26 cellular contexts compared by ENCODE assay signal in the genomic region with DNA sequence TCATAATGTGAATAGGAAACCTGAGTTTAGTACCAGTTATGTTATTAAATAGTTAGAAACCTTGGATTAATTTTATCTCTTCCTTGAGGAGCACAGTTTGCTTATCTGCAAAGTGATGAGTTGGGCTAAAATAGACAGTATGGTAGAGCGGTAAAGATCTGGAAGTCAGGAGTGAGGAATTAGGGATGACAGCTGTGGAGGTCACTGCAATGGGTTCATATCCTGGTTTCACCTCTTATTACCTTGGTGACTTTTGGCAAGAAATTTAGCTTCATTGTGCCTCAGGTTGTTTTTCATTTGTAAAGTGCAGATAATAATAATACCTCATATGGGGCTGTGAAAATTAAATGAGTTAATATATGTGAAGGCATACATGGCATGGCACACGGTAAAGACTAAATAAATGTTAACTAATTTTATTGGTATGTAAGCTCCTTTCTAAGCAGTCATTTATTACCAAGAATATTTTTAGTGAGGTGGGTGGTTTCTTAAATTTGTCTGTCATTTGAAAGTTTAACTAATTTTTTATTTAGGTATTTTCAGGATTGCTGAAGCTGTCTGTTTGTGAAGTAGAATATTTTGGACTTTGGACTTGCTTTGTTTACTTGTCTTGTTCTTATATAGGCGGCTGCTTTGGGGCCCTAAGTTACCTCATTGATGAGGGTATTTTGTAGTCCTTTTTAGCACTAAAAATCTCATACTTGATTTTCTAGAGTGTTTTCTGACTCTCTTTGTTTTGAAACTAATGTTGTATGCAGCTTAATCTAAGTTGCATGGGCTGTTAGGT. TPM values are rescaled to one million over a fixed set of nuclear protein-coding genes. Genes with fewer than 3 reads are reported as not detected.
DNase-seq lines count a peak whose midpoint lies in the region; ATAC-seq and TF ChIP-seq lines count a peak whose summit lies in the region.
"Had no signal": no experiment of that assay in that cellular context is flagged by ENCODE, and none has a peak within 500 bp of the region (broad histone marks: within the 10 kb centered on the region; RNA-seq: fewer than 3 reads in every experiment).

No MANE protein-coding gene starts in this region.

- WGBS in hepatocyte (ENCODE audit: low lambda C conversion rate, missing lambda C conversion rate), result 66% methylated on average over 3 of the region's 3 CpGs
- WGBS in adrenal gland, 4 donors, result 79 to 88% (median 80%) methylated on average over 3 of the region's 3 CpGs

- H3K9me2 ChIP-seq in Karpas-422 (replicated peaks; ENCODE audit: insufficient read depth, low read length) (no peaks in the 10 kb centered on the region), hepatocyte (replicated peaks; ENCODE audit: insufficient read depth) (no peaks in the 10 kb centered on the region)

- no peak overlapping the region for H3K9ac ChIP-seq in BLaER1 treated with 17β-estradiol and CSF1 and Interleukin-3, amounts not matched to agents 10 nM and 100 nM
- H3K9ac ChIP-seq in Karpas-422 (ENCODE audit: low read length), result no peak overlapping the region

- H3K27ac Mint-ChIP-seq in naive thymus-derived CD8-positive, alpha-beta T cell, result peak overlapping the region in 8 of 10 donors; percentile 0 to 84 (median 46)
- H3K27ac Mint-ChIP-seq: activated CD8-positive, alpha-beta T cell treated with anti-CD3 and anti-CD28 coated beads, Interleukin-2, amount 10 ng/mL, durations not matched to agents 7 days and 5 days had no signal

- H3K9me3 ChIP-seq in BLaER1 treated with 17β-estradiol and CSF1 and Interleukin-3, amounts not matched to agents 10 nM and 100 nM (replicated peaks in 1 of 11), result no peaks in the 10 kb centered on the region
- H3K9me3 ChIP-seq in Karpas-422 (ENCODE audit: low read length), result no peaks in the 10 kb centered on the region
- H3K9me3 ChIP-seq in hepatocyte (ENCODE audit: low read depth), result no peaks in the 10 kb centered on the region
- no peaks in the 10 kb centered on the region for H3K9me3 ChIP-seq in adrenal gland (replicated peaks in 1 of 3)
- H3K9me3 ChIP-seq: gastroesophageal sphincter, tibial artery had no signal

- H3K4me3 Mint-ChIP-seq in naive thymus-derived CD8-positive, alpha-beta T cell, result no peak overlapping the region
- H3K4me3 Mint-ChIP-seq: activated CD8-positive, alpha-beta T cell treated with anti-CD3 and anti-CD28 coated beads, Interleukin-2, amount 10 ng/mL, durations not matched to agents 7 days and 5 days; activated naive CD4-positive, alpha-beta T cell treated with anti-CD3 and anti-CD28 coated beads, Interleukin-2, amount 50 U/mL, for 24 hours; H9 had no signal

- peaks cover 0 to 2% (median 0%) of the 10 kb centered on the region in 3 donors for H3K36me3 Mint-ChIP-seq in naive thymus-derived CD8-positive, alpha-beta T cell

- no peak overlapping the region for H3K4me3 ChIP-seq in BLaER1 treated with 17β-estradiol and CSF1 and Interleukin-3, amounts not matched to agents 10 nM and 100 nM
- no peak overlapping the region for H3K4me3 ChIP-seq in Karpas-422 (ENCODE audit: low read length)
- H3K4me3 ChIP-seq in hepatocyte, result no peak overlapping the region
- no peak overlapping the region for H3K4me3 ChIP-seq in adrenal gland
- H3K4me3 ChIP-seq: gastroesophageal sphincter, tibial artery had no signal

- H3K4me1 Mint-ChIP-seq in naive thymus-derived CD8-positive, alpha-beta T cell, result peaks cover 17 to 57% (median 43%) of the 10 kb centered on the region in 4 donors

- no peak for DNase-seq in Karpas-422
- peak; percentile 19 for DNase-seq in hepatocyte (ENCODE audit: low spot score)
- no peak for DNase-seq in naive thymus-derived CD8-positive, alpha-beta T cell
- DNase-seq in adrenal gland, result no peak
- DNase-seq in cortex of kidney (lab: John Stamatoyannopoulos, UW), result no peak
- no peak for DNase-seq in Ammon's horn (ENCODE audit: low spot score)
- DNase-seq in NCI-H524 (lab: John Stamatoyannopoulos, UW), result no peak
- DNase-seq: activated CD4-positive, alpha-beta T cell treated with anti-CD3 and anti-CD28 coated beads for 4 hours; activated CD8-positive, alpha-beta T cell treated with anti-CD3 and anti-CD28 coated beads, Interleukin-2, amount 10 ng/mL, durations not matched to agents 7 days and 5 days; anterior cingulate cortex; C1 segment of cervical spinal cord; H9; mammary epithelial cell; NCI-H1048; NCI-H2107; NCI-H774; posterior cingulate gyrus; right cardiac atrium; SIG-M5; stimulated activated CD4-positive, alpha-beta T cell treated with anti-CD3 and anti-CD28 coated beads, Interleukin-2, amount 100 ng/mL, for 48 hours; T-helper 9 cell; tibial artery had no signal

- H3K27ac ChIP-seq in BLaER1 treated with 17β-estradiol and CSF1 and Interleukin-3, amounts not matched to agents 10 nM and 100 nM, result no peak overlapping the region; a peak in 1 of 22 replicates
- peak overlapping the region; percentile 6; the same call in 1 of the 2 replicates for H3K27ac ChIP-seq in Karpas-422 (ENCODE audit: low read length)
- no peak overlapping the region for H3K27ac ChIP-seq in hepatocyte
- no peak overlapping the region for H3K27ac ChIP-seq in adrenal gland
- H3K27ac ChIP-seq: gastroesophageal sphincter, tibial artery, VCaP had no signal

- H3K79me2 ChIP-seq in Karpas-422 (ENCODE audit: low read length) (peaks cover 96% of the 10 kb centered on the region), hepatocyte (peaks cover 87% of the 10 kb centered on the region)

- H4K20me1 ChIP-seq in BLaER1 treated with 17β-estradiol and CSF1 and Interleukin-3, amounts not matched to agents 10 nM and 100 nM, result peaks cover 0 to 90% (median 23%) of the 10 kb centered on the region in 11 experiments; a peak in 13 of 22 replicates
- peaks cover 3% of the 10 kb centered on the region; the same call in 1 of the 2 replicates for H4K20me1 ChIP-seq in Karpas-422 (ENCODE audit: insufficient read depth, low read depth, low read length)
- no peaks in the 10 kb centered on the region for H4K20me1 ChIP-seq in hepatocyte (ENCODE audit: insufficient read depth, poor library complexity, severe bottlenecking)

- peak overlapping the region in 7 of 11 experiments; percentile 22 to 67 (median 58); a peak in 13 of 22 replicates for H3K4me2 ChIP-seq in BLaER1 treated with 17β-estradiol and CSF1 and Interleukin-3, amounts not matched to agents 10 nM and 100 nM
- H3K4me2 ChIP-seq in Karpas-422 (ENCODE audit: low read depth, low read length, poor library complexity, severe bottlenecking), result peak overlapping the region; percentile 5
- peak overlapping the region; percentile 59 for H3K4me2 ChIP-seq in hepatocyte

- ATAC-seq in naive thymus-derived CD8-positive, alpha-beta T cell, result no peak
- ATAC-seq: activated CD8-positive, alpha-beta T cell treated with anti-CD3 and anti-CD28 coated beads, Interleukin-2, amount 10 ng/mL, durations not matched to agents 7 days and 5 days; gastroesophageal sphincter; right cardiac atrium had no signal

- no peaks in the 10 kb centered on the region for H3K9me3 Mint-ChIP-seq in naive thymus-derived CD8-positive, alpha-beta T cell
- H3K9me3 Mint-ChIP-seq: activated naive CD4-positive, alpha-beta T cell treated with anti-CD3 and anti-CD28 coated beads, Interleukin-2, amount 50 U/mL, for 24 hours; H9 had no signal

- H3K27me3 Mint-ChIP-seq in naive thymus-derived CD8-positive, alpha-beta T cell, result no peaks in the 10 kb centered on the region
- H3K27me3 Mint-ChIP-seq: activated naive CD4-positive, alpha-beta T cell treated with anti-CD3 and anti-CD28 coated beads, Interleukin-2, amount 50 U/mL, for 24 hours had no signal

- POLR2A ChIA-PET in naive thymus-derived CD8-positive, alpha-beta T cell (lab: Charles Lee), result no interaction called here

- H2AFZ ChIP-seq in Karpas-422 (ENCODE audit: low read length), result no peak overlapping the region
- H2AFZ ChIP-seq in hepatocyte, result no peak overlapping the region

- peaks cover 0 to 13% (median 4%) of the 10 kb centered on the region in 11 experiments; a peak in 7 of 22 replicates for H3K36me3 ChIP-seq in BLaER1 treated with 17β-estradiol and CSF1 and Interleukin-3, amounts not matched to agents 10 nM and 100 nM
- H3K36me3 ChIP-seq in Karpas-422 (ENCODE audit: insufficient read depth, low read length) (no peaks in the 10 kb centered on the region), hepatocyte (replicated peaks; ENCODE audit: insufficient read depth, low read depth) (no peaks in the 10 kb centered on the region), adrenal gland (replicated peaks in 1 of 2) (no peaks in the 10 kb centered on the region)
- H3K36me3 ChIP-seq: gastroesophageal sphincter, tibial artery had no signal

- no peaks in the 10 kb centered on the region for H3K27me3 ChIP-seq in BLaER1 treated with 17β-estradiol and CSF1 and Interleukin-3, amounts not matched to agents 10 nM and 100 nM
- H3K27me3 ChIP-seq in Karpas-422 (ENCODE audit: low read length) (no peaks in the 10 kb centered on the region), hepatocyte (no peaks in the 10 kb centered on the region), adrenal gland (no peaks in the 10 kb centered on the region)
- H3K27me3 ChIP-seq: gastroesophageal sphincter, tibial artery had no signal

- intact Hi-C loops in adrenal gland (cut with DNase I), result no loop called here

- TF ChIP-seq POLR2A in adrenal gland (IDR thresholded peaks at IDR 0.05), result no peak

- H3K4me1 ChIP-seq in BLaER1 treated with 17β-estradiol and CSF1 and Interleukin-3, amounts not matched to agents 10 nM and 100 nM, result peaks cover 18 to 46% (median 35%) of the 10 kb centered on the region in 10 experiments
- H3K4me1 ChIP-seq in Karpas-422 (ENCODE audit: low read length) (peaks cover 15% of the 10 kb centered on the region), hepatocyte (ENCODE audit: insufficient read depth) (peaks cover 5% of the 10 kb centered on the region), adrenal gland (replicated peaks in 1 of 2) (peaks cover 16 to 48% of the 10 kb centered on the region in 2 donors)

- TF ChIP-seq CTCF in hepatocyte (IDR thresholded peaks at IDR 0.05; ENCODE audit: poor library complexity) (no peak), adrenal gland (IDR thresholded peaks at IDR 0.05) (no peak)

RNA-seq across cellular contexts. Expression of gene SLMAP, which starts 41.8 kb away (rescaled TPM):
- 44.8 and 63.6 TPM in 2 replicates for total RNA-seq in Karpas-422 (2014; rRNA removed; shearing (Covaris generic); ENCODE audit: low replicate concordance)
- total RNA-seq in hepatocyte, result 44.5 and 46.0 TPM in 2 replicates
- 22.8 and 27.6 TPM in 2 replicates for polyA plus RNA-seq in hepatocyte
- 10 to 100 TPM; 65.8 to 70.6 TPM for total RNA-seq in naive thymus-derived CD8-positive, alpha-beta T cell
- 10 to 100 TPM; 19.6 to 24.5 (median 23.7) TPM for polyA plus RNA-seq in naive thymus-derived CD8-positive, alpha-beta T cell
- 100 to 1,000 TPM in 5 of 8 donors, 10 to 100 TPM in 3; 56.4 to 134 (median 105) TPM for total RNA-seq in adrenal gland
- 10 to 100 TPM; 18.9 to 68.6 (median 23.0) TPM for polyA plus RNA-seq in adrenal gland

Comparison
In these comparisons a context has a peak if more than half of its experiments do, and no peak if none do; other contexts are left out.
1. H3K4me2 ChIP-seq: peak in every context shown above with its lines; median percentile 59 in hepatocyte; 58 in BLaER1 treated with 17β-estradiol and CSF1 and Interleukin-3, amounts not matched to agents 10 nM and 100 nM; 5 in Karpas-422.